10 cellular contexts compared by ENCODE assay signal in the genomic region with DNA sequence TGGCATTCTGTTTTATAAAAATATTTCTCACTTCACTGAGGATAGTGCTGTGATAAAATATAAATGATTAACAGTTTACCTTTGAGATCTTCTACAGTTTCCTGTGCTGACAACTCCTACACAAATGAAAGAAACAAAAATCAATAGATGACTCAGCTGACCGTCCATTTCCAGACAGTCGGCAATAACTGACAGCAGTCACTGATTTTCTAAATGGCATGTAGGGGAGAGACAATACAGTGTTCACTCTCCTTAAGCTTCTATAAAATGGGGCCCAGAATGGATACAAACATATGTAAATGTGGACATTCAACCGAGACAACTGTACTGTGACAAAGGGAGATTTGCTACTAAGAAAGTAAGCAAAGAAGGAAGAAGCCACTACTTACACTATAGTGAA. TPM values are rescaled to one million over a fixed set of nuclear protein-coding genes. Genes with fewer than 3 reads are reported as not detected.
A peak's percentile ranks its signal among the peaks of the same experiment; 100 is the strongest.
DNase-seq lines count a peak whose midpoint lies in the region; ATAC-seq, FAIRE-seq and TF ChIP-seq lines count a peak whose summit lies in the region.
"Had no signal": no experiment of that assay in that cellular context is flagged by ENCODE, and none has a peak within 500 bp of the region (broad histone marks: within the 10 kb centered on the region; RNA-seq: fewer than 3 reads in every experiment).

No MANE protein-coding gene starts in this region.

- POLR2A ChIA-PET in GM12878 (lab: Charles Lee): no interaction called here
- POLR2A ChIA-PET in CD4-positive, alpha-beta memory T cell (lab: Charles Lee; ENCODE audit: partially characterized antibody): interaction anchor here (0.8 kb wide), 1 partner anchor 25 kb away, joined by 3 read pairs; no protein-coding TSS in a partner anchor

- H3K27me3 Mint-ChIP-seq in CD4-positive, alpha-beta memory T cell: no peaks in the 10 kb centered on the region
- H3K27me3 Mint-ChIP-seq in osteocyte (ENCODE audit: unreplicated experiment): no peaks in the 10 kb centered on the region

- SMC1A ChIA-PET in GM12878 (lab: Charles Lee; ENCODE audit: uncharacterized antibody, unreplicated experiment): no interaction called here

- no peaks in the 10 kb centered on the region for H3K79me2 ChIP-seq in GM12878 (ENCODE audit: control insufficient read depth, insufficient read depth, low read length)

- H3K4me3 Mint-ChIP-seq in CD4-positive, alpha-beta memory T cell: peak overlapping the region in 1 of 8 donors; percentile 55
- H3K4me3 Mint-ChIP-seq in osteocyte (ENCODE audit: unreplicated experiment): no peak overlapping the region
- H3K4me3 Mint-ChIP-seq: neural crest cell had no signal

- H3K36me3 ChIP-seq in GM12878 (ENCODE audit: control insufficient read depth in 2 of 2, insufficient read depth in 2 of 2, low read length in 1 of 2) (peaks cover 3 to 6% of the 10 kb centered on the region in 2 experiments; a peak in 2 of 4 replicates), sigmoid colon (peaks cover 0 to 13% (median 0%) of the 10 kb centered on the region in 4 donors)
- peaks cover 16% of the 10 kb centered on the region for H3K36me3 ChIP-seq in CD4-positive, alpha-beta memory T cell (ENCODE audit: insufficient read depth, low read length)

- H3K9me3 Mint-ChIP-seq in CD4-positive, alpha-beta memory T cell: no peaks in the 10 kb centered on the region
- H3K9me3 Mint-ChIP-seq in osteocyte (ENCODE audit: unreplicated experiment): no peaks in the 10 kb centered on the region

- TF ChIP-seq POLR2A in GM12892 (IDR thresholded peaks at IDR 0.05; ENCODE audit: low read depth, low read length) (no peak), GM12878 (IDR thresholded peaks at IDR 0.05; ENCODE audit: low read depth, low read length) (no peak), sigmoid colon (IDR thresholded peaks at IDR 0.05) (no peak), H54 (IDR thresholded peaks at IDR 0.05; ENCODE audit: low read depth, low read length) (no peak)

- peaks cover 46 to 64% of the 10 kb centered on the region in 2 donors for H3K36me3 Mint-ChIP-seq in CD4-positive, alpha-beta memory T cell
- peaks cover 31% of the 10 kb centered on the region for H3K36me3 Mint-ChIP-seq in osteocyte (ENCODE audit: unreplicated experiment)

- peak; percentile 97 for ATAC-seq in GM19463 (IDR thresholded peaks at IDR 0.05; ENCODE audit: unreplicated experiment)
- peak; percentile 94 for ATAC-seq in HG03060 (IDR thresholded peaks at IDR 0.05; ENCODE audit: low read depth, unreplicated experiment)
- ATAC-seq in GM12878: peak; percentile 96

- peak overlapping the region; percentile 50 for H3K4me2 ChIP-seq in GM12878 (ENCODE audit: control insufficient read depth, insufficient read depth)

- H3K4me1 ChIP-seq in GM12878 (ENCODE audit: control insufficient read depth, insufficient read depth, low read length) (peaks cover 8% of the 10 kb centered on the region), sigmoid colon (no peaks in the 10 kb centered on the region)
- peaks cover 7% of the 10 kb centered on the region for H3K4me1 ChIP-seq in CD4-positive, alpha-beta memory T cell (ENCODE audit: insufficient read depth, low read length)
- H3K4me1 ChIP-seq: SJSA1 had no signal

- no peak for TF ChIP-seq CTCF in GM12878 (IDR thresholded peaks at IDR 0.05 in 2 of 3, conservative IDR thresholded peaks at IDR 0.05 in 1 of 3; ENCODE audit: control insufficient read depth in 2 of 3, extremely low read depth in 1 of 3, insufficient read depth in 1 of 3, low read depth in 3 of 3, low read length in 3 of 3)
- no peak for TF ChIP-seq CTCF in sigmoid colon (IDR thresholded peaks at IDR 0.05)
- TF ChIP-seq CTCF in osteocyte (IDR thresholded peaks at IDR 0.05): no peak

- peak overlapping the region in 3 of 7 donors; percentile 1 to 8 (median 5) for H3K27ac Mint-ChIP-seq in CD4-positive, alpha-beta memory T cell
- no peak overlapping the region for H3K27ac Mint-ChIP-seq in osteocyte (ENCODE audit: unreplicated experiment)

- TF ChIP-seq RAD21 in GM12878 (IDR thresholded peaks at IDR 0.05; ENCODE audit: insufficient read depth, low read depth, low read length): no peak

- H3K27ac ChIP-seq in GM12878 (ENCODE audit: control insufficient read depth, insufficient read depth): no peak overlapping the region
- H3K27ac ChIP-seq in CD4-positive, alpha-beta memory T cell (ENCODE audit: low read depth, low read length): no peak overlapping the region
- H3K27ac ChIP-seq in sigmoid colon: no peak overlapping the region
- H3K27ac ChIP-seq: SJSA1 had no signal

- H3K9ac ChIP-seq in GM12878 (ENCODE audit: control insufficient read depth, insufficient read depth, low read length): no peak overlapping the region

- no peaks in the 10 kb centered on the region for H4K20me1 ChIP-seq in GM12878 (ENCODE audit: control insufficient read depth, insufficient read depth)

- H3K9me3 ChIP-seq in GM12878 (replicated peaks; ENCODE audit: control insufficient read depth, insufficient read depth, low read length) (no peaks in the 10 kb centered on the region), sigmoid colon (no peaks in the 10 kb centered on the region)
- H3K9me3 ChIP-seq in CD4-positive, alpha-beta memory T cell (ENCODE audit: control insufficient read depth in 1 of 2, low read length in 2 of 2): no peaks in the 10 kb centered on the region
- H3K9me3 ChIP-seq: SJSA1 had no signal

- peaks cover 0 to 19% (median 12%) of the 10 kb centered on the region in 4 donors for H3K4me1 Mint-ChIP-seq in CD4-positive, alpha-beta memory T cell
- peaks cover under 1% of the 10 kb centered on the region for H3K4me1 Mint-ChIP-seq in osteocyte (ENCODE audit: unreplicated experiment)

- H3K4me3 ChIP-seq in GM12878 (no peak overlapping the region), sigmoid colon (no peak overlapping the region)
- no peak overlapping the region for H3K4me3 ChIP-seq in CD4-positive, alpha-beta memory T cell (ENCODE audit: low read length in 2 of 2)
- H3K4me3 ChIP-seq: SJSA1 had no signal

- peak overlapping the region; percentile 30 for H2AFZ ChIP-seq in GM12878 (ENCODE audit: control insufficient read depth, low read depth, low read length)

- RAD21 ChIA-PET in GM12878 (lab: Charles Lee; ENCODE audit: unreplicated experiment): interaction anchor here (0.6 kb wide), 1 partner anchor 27 kb away, joined by 3 read pairs; no protein-coding TSS in a partner anchor

- intact Hi-C loops in GM12878 (cut with micrococcal nuclease; ENCODE audit: unreplicated experiment) (no loop called here), sigmoid colon (cut with DNase I) (no loop called here)
- intact Hi-C loops in CD4-positive, alpha-beta memory T cell (cut with micrococcal nuclease): no loop called here

- in situ Hi-C loops in GM12878 (cut with MboI): no loop called here

- H3K27me3 ChIP-seq in GM12878 (replicated peaks in 1 of 2; ENCODE audit: control insufficient read depth in 2 of 2, insufficient read depth in 2 of 2, low read length in 1 of 2) (no peaks in the 10 kb centered on the region), sigmoid colon (no peaks in the 10 kb centered on the region)
- H3K27me3 ChIP-seq in CD4-positive, alpha-beta memory T cell (ENCODE audit: insufficient read depth, low read length): no peaks in the 10 kb centered on the region
- H3K27me3 ChIP-seq: SJSA1 had no signal

- BruUV-seq in GM12878 (replicated peaks; lab: Mats Ljungman, UMichigan): no TSS peak

- TF ChIP-seq EP300 in GM12878 (IDR thresholded peaks at IDR 0.05; ENCODE audit: borderline replicate concordance in 1 of 2, control insufficient read depth in 1 of 2, low read depth in 2 of 2, low read length in 2 of 2): no peak
- no peak for TF ChIP-seq EP300 in sigmoid colon (IDR thresholded peaks at IDR 0.05)

- CTCF ChIA-PET in GM12878 (lab: Yijun Ruan, JAX): no interaction called here
- CTCF ChIA-PET in CD4-positive, alpha-beta memory T cell (lab: Charles Lee; ENCODE audit: partially characterized antibody): no interaction called here

- DNase-seq in GM12892 (ENCODE audit: insufficient read length): no peak
- DNase-seq in GM12878 (ENCODE audit: low read depth, low spot score): peak; percentile 11
- no peak for DNase-seq in CD4-positive, alpha-beta memory T cell
- DNase-seq in sigmoid colon: no peak
- DNase-seq in H54 (ENCODE audit: insufficient read length, low spot score): no peak
- no peak for DNase-seq in osteocyte (ENCODE audit: extremely low spot score, unreplicated experiment)

- FAIRE-seq in GM12892 (lab: Jason Lieb, UNC) (peak; percentile 90), GM12878 (lab: Jason Lieb, UNC) (peak; percentile 35), H54 (lab: Jason Lieb, UNC) (no peak)

- 3% methylated on average over 3 of the region's 3 CpGs for WGBS in GM12878 (ENCODE audit: insufficient coverage, insufficient replicate concordance, low lambda C conversion rate, missing lambda C conversion rate)
- WGBS in sigmoid colon, 2 donors: 20 to 62% methylated on average over 3 of the region's 3 CpGs

RNA-seq across cellular contexts. Expression of a gene that starts 34.3 kb away (rescaled TPM):
- polyA plus RNA-seq in GM12892 (2012; ENCODE audit: missing spikeins): 4.3 TPM
- total RNA-seq in GM12878 (2013; cell fraction: nucleolus; rRNA removed): 57.2 and 64.8 TPM in 2 replicates
- total RNA-seq in GM12878 (2014; rRNA removed) (16.4 and 18.7 TPM in 2 replicates), GM12878 (2014; rRNA removed; fragmentation: Illumina TruSeq; extraction: Trizol) (10.6 and 11.9 TPM in 2 replicates), GM12878 (2021) (9.2 and 11.4 TPM in 2 replicates), sigmoid colon (10 to 100 TPM in 1 of 4 donors, 1 to 10 TPM in 3; 2.7 to 13.8 (median 7.0) TPM), osteocyte (17.2 and 20.4 TPM in 2 replicates)
- polyA plus RNA-seq in GM12878 (2011; ENCODE audit: low read depth): 1.4 TPM
- polyA plus RNA-seq in GM12878 (2011; rRNA removed) (9.9 and 12.9 TPM in 2 replicates), GM12878 (2014; fragmentation: Illumina TruSeq; extraction: Trizol) (7.1 and 28.7 TPM in 2 replicates), GM12878 (2014; fragmentation: Nextera tagmentation; extraction: Ambion mirVana) (1 to 10 TPM; 2.1 to 3.4 TPM), GM12878 (2014; rRNA removed) (9.2 and 11.4 TPM in 2 replicates), GM12878 (2016; fragmentation: Nextera tagmentation; extraction: Ambion mirVana) (1 to 10 TPM; 5.0 to 5.1 TPM), sigmoid colon (1 to 10 TPM; 1.8 to 5.1 (median 2.1) TPM)
- polyA plus RNA-seq in GM12878 (2011; cell fraction: cytosol; rRNA removed): 10.6 and 11.7 TPM in 2 replicates
- 57.1 and 63.6 TPM in 2 replicates for polyA plus RNA-seq in GM12878 (2011; cell fraction: nucleus; rRNA removed)
- polyA plus RNA-seq in GM12878 (2012): 2.8 and 4.0 TPM in 2 replicates
- polyA minus RNA-seq in GM12878 (2011; rRNA and poly(A)+ RNA removed): 61.9 and 76.7 TPM in 2 replicates
- 10.0 and 17.1 TPM in 2 replicates for polyA minus RNA-seq in GM12878 (2011; cell fraction: cytosol; rRNA and poly(A)+ RNA removed)
- polyA minus RNA-seq in GM12878 (2011; cell fraction: nucleus; rRNA and poly(A)+ RNA removed): 59.7 and 106 TPM in 2 replicates
- 100 to 1,000 TPM in 1 of 2 experiments, 10 to 100 TPM in 1; 99.2 to 109 TPM for total RNA-seq in CD4-positive, alpha-beta memory T cell
- polyA plus RNA-seq in CD4-positive, alpha-beta memory T cell: 10 to 100 TPM in 1 of 2 donors, 1 to 10 TPM in 1; 1.8 to 12.1 TPM
